ENCODE assay signal across 8 cellular contexts in genomic region chr1:10210841-10211804, GRCh38. TPM values are rescaled to one million over a fixed set of nuclear protein-coding genes. Genes with fewer than 3 reads are reported as not detected.
A peak's percentile ranks its signal among the peaks of the same experiment; 100 is the strongest.
DNase-seq lines count a peak whose midpoint lies in the region; ATAC-seq lines count a peak whose summit lies in the region.

No MANE protein-coding gene starts in this region.

- ATAC-seq in HG02610 (IDR thresholded peaks at IDR 0.05; ENCODE audit: unreplicated experiment): peak; percentile 4

- H3K36me3 ChIP-seq in esophagus (ENCODE audit: control insufficient read depth in 2 of 2, insufficient read depth in 2 of 2, low read length in 1 of 2) (no peaks in the 10 kb centered on the region), mesodermal cell (ENCODE audit: control insufficient read depth, insufficient read depth, low read length) (no peaks in the 10 kb centered on the region), subcutaneous abdominal adipose tissue (ENCODE audit: control insufficient read depth in 5 of 5, insufficient read depth in 5 of 5, low read length in 5 of 5) (no peaks in the 10 kb centered on the region)

- H3K27ac ChIP-seq in esophagus (ENCODE audit: low read depth in 2 of 2, low read length in 1 of 2) (peak overlapping the region; percentile 98 to 99), mesodermal cell (ENCODE audit: low read depth, low read length, severe bottlenecking) (peak overlapping the region; percentile 96), subcutaneous abdominal adipose tissue (ENCODE audit: low read depth, low read length) (peak overlapping the region; percentile 98)

- H3K27me3 ChIP-seq in esophagus (ENCODE audit: control insufficient read depth in 1 of 2, insufficient read depth in 2 of 2, low read length in 2 of 2): no peaks in the 10 kb centered on the region
- no peaks in the 10 kb centered on the region for H3K27me3 ChIP-seq in subcutaneous abdominal adipose tissue (ENCODE audit: control insufficient read depth in 5 of 5, insufficient read depth in 4 of 5, low read length in 5 of 5)

- H3K9ac ChIP-seq in subcutaneous abdominal adipose tissue (ENCODE audit: low read length in 5 of 5): peak overlapping the region; percentile 16 to 100 (median 95)

- DNase-seq in GM04504 (ENCODE audit: low read depth) (peak; percentile 92), NCI-H2196 (lab: John Stamatoyannopoulos, UW; ENCODE audit: unreplicated experiment) (peak; percentile 65)
- peak; percentile 19 for DNase-seq in activated CD8-positive, alpha-beta memory T cell treated with anti-CD3 and anti-CD28 coated beads, Interleukin-2, amount 50 U/mL, for 4 hours
- DNase-seq in NK-92 treated with Interleukin-12 subunit alpha and Interleukin-12 subunit beta, amount 100 ng/mL, for 24 hours (lab: John Stamatoyannopoulos, UW): no peak

- WGBS in esophagus, 2 donors: 2 to 3% methylated on average over 30 to 69 of the region's 69 CpGs
- 0% methylated on average over 32 to 48 of the region's 69 CpGs for WGBS in mesodermal cell (ENCODE audit: insufficient coverage in 2 of 2), 2 experiments

- H3K4me3 ChIP-seq in esophagus (ENCODE audit: low read depth in 1 of 2, low read length in 2 of 2): peak overlapping the region; percentile 78 to 86
- peak overlapping the region; percentile 98 for H3K4me3 ChIP-seq in mesodermal cell (ENCODE audit: extremely low read depth, insufficient read depth, low read length, poor library complexity, severe bottlenecking)
- H3K4me3 ChIP-seq in subcutaneous abdominal adipose tissue (ENCODE audit: low read depth in 1 of 5, low read length in 5 of 5): peak overlapping the region; percentile 78 to 100 (median 96)

- H3K9me3 ChIP-seq in esophagus (ENCODE audit: control insufficient read depth in 2 of 2, insufficient read depth in 1 of 2, low read depth in 1 of 2, low read length in 1 of 2) (no peaks in the 10 kb centered on the region), mesodermal cell (ENCODE audit: control insufficient read depth, low read length) (no peaks in the 10 kb centered on the region), subcutaneous abdominal adipose tissue (ENCODE audit: control insufficient read depth in 5 of 5, low read length in 5 of 5) (no peaks in the 10 kb centered on the region)

- H3K4me1 ChIP-seq in esophagus (ENCODE audit: control insufficient read depth in 2 of 2, insufficient read depth in 2 of 2, low read length in 1 of 2): peaks cover 2 to 4% of the 10 kb centered on the region in 2 donors
- H3K4me1 ChIP-seq in mesodermal cell (ENCODE audit: control insufficient read depth, insufficient read depth, low read length, poor library complexity, severe bottlenecking): peaks cover 9% of the 10 kb centered on the region
- H3K4me1 ChIP-seq in subcutaneous abdominal adipose tissue (ENCODE audit: control insufficient read depth in 5 of 5, insufficient read depth in 5 of 5, low read length in 5 of 5): peaks cover 6 to 38% (median 32%) of the 10 kb centered on the region in 5 donors

RNA-seq across cellular contexts. Expression of gene KIF1B, which starts 0.8 kb away (rescaled TPM):
- polyA plus RNA-seq in esophagus: 10 to 100 TPM in 1 of 2 donors, 1 to 10 TPM in 1; 9.6 to 13.6 TPM
- 52.8 TPM for polyA plus RNA-seq in mesodermal cell (2013, experiment 1 of 2)
- polyA plus RNA-seq in mesodermal cell (2013, experiment 2 of 2): 45.4 TPM
